19 cellular contexts compared by ENCODE assay signal in the genomic region with DNA sequence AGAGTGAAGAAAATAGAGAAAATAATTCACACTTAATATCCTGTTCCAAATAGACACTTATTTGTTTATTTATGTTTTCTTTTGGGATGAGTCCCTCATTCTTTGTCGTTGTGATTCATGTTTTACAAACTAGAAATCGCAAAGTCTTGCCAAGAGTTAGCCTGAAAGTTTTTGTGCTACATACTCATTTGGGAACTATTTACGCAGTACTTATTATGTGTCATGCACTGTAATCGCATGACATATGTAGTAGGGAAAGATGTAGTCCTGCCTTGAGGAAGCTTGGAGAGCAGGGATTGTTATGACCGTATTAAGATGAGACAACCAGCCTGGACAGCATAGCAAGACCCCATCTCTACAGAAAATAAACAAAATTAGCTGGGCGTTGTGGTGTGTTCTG.
"Had no signal": no experiment of that assay in that cellular context is flagged by ENCODE, and none has a peak within 500 bp of the region (broad histone marks: within the 10 kb centered on the region; RNA-seq: fewer than 3 reads in every experiment).

No MANE protein-coding gene starts in this region.

- H2AFZ ChIP-seq: parathyroid adenoma had no signal

- FAIRE-seq: keratinocyte, TTC549 had no signal

- H3K79me2 ChIP-seq: parathyroid adenoma had no signal

- H3K4me1 ChIP-seq: heart right ventricle, left lung, parathyroid adenoma, transverse colon had no signal

- H3K9me3 ChIP-seq: heart right ventricle, left lung, transverse colon had no signal

- H3K4me3 ChIP-seq: heart right ventricle, left lung, transverse colon had no signal

- H3K27me3 ChIP-seq: heart right ventricle, left lung, transverse colon had no signal

- H3K36me3 ChIP-seq: heart right ventricle, left lung, transverse colon had no signal

- H3K9ac ChIP-seq: parathyroid adenoma had no signal

- H3K27ac ChIP-seq: heart right ventricle, left lung, parathyroid adenoma, transverse colon had no signal

- ATAC-seq: effector memory CD8-positive, alpha-beta T cell; heart right ventricle; left lung; stimulated activated effector memory CD8-positive, alpha-beta T cell treated with anti-CD3 and anti-CD28 coated beads, Interleukin-12 subunit alpha, Interleukin-12 subunit beta, amount 100 ng/mL, for 72 hours; T-helper 17 cell had no signal

- DNase-seq: activated B cell treated with CpG ODN at 0.5 μM for 24 hours; activated naive CD4-positive, alpha-beta T cell; aorta; caudate nucleus; cortex of kidney; effector memory CD8-positive, alpha-beta T cell; erythroblast; foreskin melanocyte; heart right ventricle; left lung; mesenchymal stem cell; nephron progenitor cell; retina; T-helper 17 cell; transverse colon had no signal
